2 cellular contexts compared by ENCODE assay signal in the genomic region with DNA sequence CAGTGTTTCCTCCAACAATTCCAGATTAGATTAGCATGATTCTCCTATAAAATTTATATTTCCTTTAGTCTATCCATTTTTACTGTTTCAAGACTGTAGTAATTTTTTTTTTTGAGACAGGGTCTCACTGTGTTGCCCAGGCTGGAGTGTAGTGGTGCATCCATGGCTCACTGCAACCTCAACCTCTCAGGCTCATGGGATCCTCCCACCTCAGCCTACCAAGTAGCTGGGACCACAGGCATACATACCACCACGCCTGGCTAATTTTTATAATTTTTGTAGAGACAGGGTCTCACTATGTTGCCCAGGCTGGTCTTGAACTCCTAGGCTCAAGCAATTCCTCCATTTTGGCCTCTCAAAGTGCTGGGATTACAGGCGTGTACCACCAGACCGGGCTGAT.
TF ChIP-seq lines count a peak whose summit lies in the region.

No MANE protein-coding gene starts in this region.

TF ChIP-seq in HepG2, 621 proteins besides CTCF, POLR2A, EP300 and RAD21:
- TF ChIP-seq, protein P1, sequence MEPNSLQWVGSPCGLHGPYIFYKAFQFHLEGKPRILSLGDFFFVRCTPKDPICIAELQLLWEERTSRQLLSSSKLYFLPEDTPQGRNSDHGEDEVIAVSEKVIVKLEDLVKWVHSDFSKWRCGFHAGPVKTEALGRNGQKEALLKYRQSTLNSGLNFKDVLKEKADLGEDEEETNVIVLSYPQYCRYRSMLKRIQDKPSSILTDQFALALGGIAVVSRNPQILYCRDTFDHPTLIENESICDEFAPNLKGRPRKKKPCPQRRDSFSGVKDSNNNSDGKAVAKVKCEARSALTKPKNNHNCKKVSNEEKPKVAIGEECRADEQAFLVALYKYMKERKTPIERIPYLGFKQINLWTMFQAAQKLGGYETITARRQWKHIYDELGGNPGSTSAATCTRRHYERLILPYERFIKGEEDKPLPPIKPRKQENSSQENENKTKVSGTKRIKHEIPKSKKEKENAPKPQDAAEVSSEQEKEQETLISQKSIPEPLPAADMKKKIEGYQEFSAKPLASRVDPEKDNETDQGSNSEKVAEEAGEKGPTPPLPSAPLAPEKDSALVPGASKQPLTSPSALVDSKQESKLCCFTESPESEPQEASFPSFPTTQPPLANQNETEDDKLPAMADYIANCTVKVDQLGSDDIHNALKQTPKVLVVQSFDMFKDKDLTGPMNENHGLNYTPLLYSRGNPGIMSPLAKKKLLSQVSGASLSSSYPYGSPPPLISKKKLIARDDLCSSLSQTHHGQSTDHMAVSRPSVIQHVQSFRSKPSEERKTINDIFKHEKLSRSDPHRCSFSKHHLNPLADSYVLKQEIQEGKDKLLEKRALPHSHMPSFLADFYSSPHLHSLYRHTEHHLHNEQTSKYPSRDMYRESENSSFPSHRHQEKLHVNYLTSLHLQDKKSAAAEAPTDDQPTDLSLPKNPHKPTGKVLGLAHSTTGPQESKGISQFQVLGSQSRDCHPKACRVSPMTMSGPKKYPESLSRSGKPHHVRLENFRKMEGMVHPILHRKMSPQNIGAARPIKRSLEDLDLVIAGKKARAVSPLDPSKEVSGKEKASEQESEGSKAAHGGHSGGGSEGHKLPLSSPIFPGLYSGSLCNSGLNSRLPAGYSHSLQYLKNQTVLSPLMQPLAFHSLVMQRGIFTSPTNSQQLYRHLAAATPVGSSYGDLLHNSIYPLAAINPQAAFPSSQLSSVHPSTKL (CRISPR knock-in tag; IDR thresholded peaks at IDR 0.05): no peak
- TF ChIP-seq, protein P2, sequence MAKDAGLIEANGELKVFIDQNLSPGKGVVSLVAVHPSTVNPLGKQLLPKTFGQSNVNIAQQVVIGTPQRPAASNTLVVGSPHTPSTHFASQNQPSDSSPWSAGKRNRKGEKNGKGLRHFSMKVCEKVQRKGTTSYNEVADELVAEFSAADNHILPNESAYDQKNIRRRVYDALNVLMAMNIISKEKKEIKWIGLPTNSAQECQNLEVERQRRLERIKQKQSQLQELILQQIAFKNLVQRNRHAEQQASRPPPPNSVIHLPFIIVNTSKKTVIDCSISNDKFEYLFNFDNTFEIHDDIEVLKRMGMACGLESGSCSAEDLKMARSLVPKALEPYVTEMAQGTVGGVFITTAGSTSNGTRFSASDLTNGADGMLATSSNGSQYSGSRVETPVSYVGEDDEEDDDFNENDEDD (CRISPR knock-in tag; IDR thresholded peaks at IDR 0.05; ENCODE audit: borderline replicate concordance): no peak
- peak; percentile 60 for TF ChIP-seq ZNF121 (CRISPR knock-in tag; IDR thresholded peaks at IDR 0.05)

TF ChIP-seq in K562, 482 proteins besides CTCF, POLR2A, EP300 and RAD21:
- TF ChIP-seq TGIF2 (CRISPR knock-in tag; IDR thresholded peaks at IDR 0.05): no peak
- TF ChIP-seq, protein P3, sequence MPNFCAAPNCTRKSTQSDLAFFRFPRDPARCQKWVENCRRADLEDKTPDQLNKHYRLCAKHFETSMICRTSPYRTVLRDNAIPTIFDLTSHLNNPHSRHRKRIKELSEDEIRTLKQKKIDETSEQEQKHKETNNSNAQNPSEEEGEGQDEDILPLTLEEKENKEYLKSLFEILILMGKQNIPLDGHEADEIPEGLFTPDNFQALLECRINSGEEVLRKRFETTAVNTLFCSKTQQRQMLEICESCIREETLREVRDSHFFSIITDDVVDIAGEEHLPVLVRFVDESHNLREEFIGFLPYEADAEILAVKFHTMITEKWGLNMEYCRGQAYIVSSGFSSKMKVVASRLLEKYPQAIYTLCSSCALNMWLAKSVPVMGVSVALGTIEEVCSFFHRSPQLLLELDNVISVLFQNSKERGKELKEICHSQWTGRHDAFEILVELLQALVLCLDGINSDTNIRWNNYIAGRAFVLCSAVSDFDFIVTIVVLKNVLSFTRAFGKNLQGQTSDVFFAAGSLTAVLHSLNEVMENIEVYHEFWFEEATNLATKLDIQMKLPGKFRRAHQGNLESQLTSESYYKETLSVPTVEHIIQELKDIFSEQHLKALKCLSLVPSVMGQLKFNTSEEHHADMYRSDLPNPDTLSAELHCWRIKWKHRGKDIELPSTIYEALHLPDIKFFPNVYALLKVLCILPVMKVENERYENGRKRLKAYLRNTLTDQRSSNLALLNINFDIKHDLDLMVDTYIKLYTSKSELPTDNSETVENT (CRISPR knock-in tag; IDR thresholded peaks at IDR 0.05): no peak
- no peak for TF ChIP-seq U2AF1 (optimal IDR thresholded peaks at IDR 0.05; ENCODE audit: low read depth, low read length)
- no peak for TF ChIP-seq MCM2 (IDR thresholded peaks at IDR 0.05; ENCODE audit: low read depth)
- peak; percentile 87 for TF ChIP-seq ZNF121 (CRISPR knock-in tag; conservative IDR thresholded peaks at IDR 0.05)
- no peak for TF ChIP-seq MAZ (CRISPR knock-in tag; conservative IDR thresholded peaks at IDR 0.05 in 1 of 2, IDR thresholded peaks at IDR 0.05 in 1 of 2)
